In the genomic region with DNA sequence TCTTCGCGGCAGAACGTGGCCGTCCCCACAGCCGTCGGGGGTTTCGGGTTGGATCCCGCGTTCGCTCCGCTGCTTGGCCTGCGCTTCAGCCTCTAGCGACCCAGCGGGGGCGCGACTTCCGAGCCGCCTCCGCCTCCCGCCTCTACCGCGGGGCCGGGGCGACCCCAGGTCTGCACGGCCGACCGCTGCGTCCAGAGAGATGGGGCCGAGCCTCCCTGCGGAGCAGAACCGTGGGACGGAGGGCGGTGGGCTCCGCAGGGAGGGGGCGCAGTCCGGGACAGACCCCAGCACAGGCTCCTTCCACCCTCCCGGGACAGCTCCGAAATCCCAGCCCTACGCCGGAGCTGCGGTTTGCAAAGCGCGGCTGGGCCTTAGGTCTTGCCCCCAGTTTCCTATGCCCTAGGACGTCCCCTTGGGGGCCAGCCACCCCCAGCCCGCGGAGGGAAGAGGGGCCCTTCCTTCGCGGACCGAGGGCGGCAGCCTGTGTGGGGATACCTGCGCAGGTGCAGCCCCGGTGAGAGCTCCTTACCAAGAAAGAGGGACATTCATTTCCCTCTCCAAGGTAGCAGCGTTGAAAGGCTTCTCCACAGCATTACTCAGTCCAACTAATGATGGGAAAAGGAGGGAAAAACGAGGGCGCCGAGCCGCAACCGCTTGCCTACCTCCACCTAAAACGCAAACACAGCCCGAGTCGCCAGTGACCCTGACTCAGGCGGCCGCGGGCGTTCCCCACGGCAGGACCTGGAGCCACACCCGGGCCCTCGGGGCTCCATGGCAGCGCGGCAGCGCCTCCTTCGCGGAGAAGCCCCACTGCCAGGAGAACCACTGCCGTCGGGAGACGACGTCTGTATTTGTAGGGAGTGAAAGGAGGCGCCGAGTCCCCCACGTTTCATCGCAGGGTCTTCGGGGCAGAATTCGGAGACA, we compare ENCODE assay signal across 12 cellular contexts.
"Had no signal": no experiment of that assay in that cellular context is flagged by ENCODE, and none has a peak within 500 bp of the region (broad histone marks: within the 10 kb centered on the region; RNA-seq: fewer than 3 reads in every experiment).

No MANE protein-coding gene starts in this region.

- DNase-seq: activated CD4-positive, alpha-beta memory T cell treated with anti-CD3 and anti-CD28 coated beads for 36 hours; activated gamma-delta T cell treated with Interleukin-2 at 50 U/mL for 16 hours; activated T-cell treated with anti-CD3 and anti-CD28 coated beads, Interleukin-2, amount 50 U/mL, for 48 hours; effector CD8-positive, alpha-beta T cell; heart right ventricle; left colon; naive B cell; right cardiac atrium; stimulated activated naive CD4-positive, alpha-beta T cell; T1000 had no signal

- H3K27ac ChIP-seq: coronary artery, heart right ventricle had no signal

- H3K4me2 ChIP-seq: smooth muscle cell had no signal

- H3K4me1 ChIP-seq: heart right ventricle had no signal

- H3K4me3 Mint-ChIP-seq: activated CD4-positive, alpha-beta memory T cell treated with anti-CD3 and anti-CD28 coated beads for 36 hours; naive B cell had no signal

- ATAC-seq: left colon, right cardiac atrium had no signal

- H3K27ac Mint-ChIP-seq: activated CD4-positive, alpha-beta memory T cell treated with anti-CD3 and anti-CD28 coated beads for 36 hours; naive B cell had no signal

- H3K4me3 ChIP-seq: coronary artery, heart right ventricle, smooth muscle cell had no signal

- H3K36me3 ChIP-seq: heart right ventricle had no signal
